ENCODE assay signal across 19 cellular contexts in genomic region chrX:124530803-124531202, GRCh38.
DNase-seq lines count a peak whose midpoint lies in the region; ATAC-seq and TF ChIP-seq lines count a peak whose summit lies in the region.
"Had no signal": no experiment of that assay in that cellular context is flagged by ENCODE, and none has a peak within 500 bp of the region (broad histone marks: within the 10 kb centered on the region; RNA-seq: fewer than 3 reads in every experiment).

No MANE protein-coding gene starts in this region.

- H3K9me3 Mint-ChIP-seq in activated T-cell treated with anti-CD3 and anti-CD28 coated beads, Interleukin-2, amount 50 U/mL, for 24 hours = no peaks in the 10 kb centered on the region
- H3K9me3 Mint-ChIP-seq: GM23338 had no signal

- no peak overlapping the region for H3K27ac Mint-ChIP-seq in activated T-cell treated with anti-CD3 and anti-CD28 coated beads, Interleukin-2, amount 50 U/mL, for 24 hours
- H3K27ac Mint-ChIP-seq: CD4-positive, CD25-positive, alpha-beta regulatory T cell; GM23338; IgD-negative memory B cell had no signal

- intact Hi-C loops in prostate gland (cut with DNase I) (no loop called here), A673 (cut with micrococcal nuclease; ENCODE audit: unreplicated experiment) (loop anchor here (10.0 kb wide), 1 partner anchor 56 kb away; no protein-coding TSS in a partner anchor)

- no peaks in the 10 kb centered on the region for H3K4me1 Mint-ChIP-seq in activated T-cell treated with anti-CD3 and anti-CD28 coated beads, Interleukin-2, amount 50 U/mL, for 24 hours (ENCODE audit: low read depth)
- H3K4me1 Mint-ChIP-seq: CD4-positive, CD25-positive, alpha-beta regulatory T cell; IgD-negative memory B cell had no signal

- no peaks in the 10 kb centered on the region for H3K36me3 Mint-ChIP-seq in activated T-cell treated with anti-CD3 and anti-CD28 coated beads, Interleukin-2, amount 50 U/mL, for 24 hours (ENCODE audit: low read depth)
- H3K36me3 Mint-ChIP-seq: CD4-positive, CD25-positive, alpha-beta regulatory T cell; IgD-negative memory B cell had no signal

- no TSS peak for BruUV-seq in A673 (replicated peaks; lab: Mats Ljungman, UMichigan)

- ATAC-seq in HG03097 (IDR thresholded peaks at IDR 0.05; ENCODE audit: low FRiP score, unreplicated experiment) = no peak
- ATAC-seq: GM23338, HepG2 had no signal

- DNase-seq in D341Med (ENCODE audit: low spot score) = peak; percentile 8
- peak; percentile 43 for DNase-seq in NCI-H446 treated with DMSO at 0.1 percent for 48 hours (lab: John Stamatoyannopoulos, UW)
- DNase-seq in globus pallidus (ENCODE audit: low spot score) = peak; percentile 7
- peak; percentile 14 for DNase-seq in prostate gland (ENCODE audit: low spot score)
- no peak for DNase-seq in activated T-cell treated with anti-CD3 and anti-CD28 coated beads, Interleukin-2, amount 50 U/mL, for 24 hours
- no peak for DNase-seq in A673 (ENCODE audit: low spot score)
- no peak for DNase-seq in NOMO-1 treated with dmso at 0.1 percent for 144 hours (lab: John Stamatoyannopoulos, UW; ENCODE audit: unreplicated experiment)
- DNase-seq: 8988T; BE2C; Caco-2; CD4-positive, CD25-positive, alpha-beta regulatory T cell; DMS153; DMS79; GF-D8; HCEC 1CT had no signal

- no peak overlapping the region for H3K4me3 ChIP-seq in prostate gland
- H3K4me3 ChIP-seq in A673 (ENCODE audit: low read depth, low read length, poor library complexity, severe bottlenecking) = no peak overlapping the region
- H3K4me3 ChIP-seq: GM23338 had no signal

- no peak overlapping the region for H3K4me3 Mint-ChIP-seq in activated T-cell treated with anti-CD3 and anti-CD28 coated beads, Interleukin-2, amount 50 U/mL, for 24 hours
- H3K4me3 Mint-ChIP-seq: CD4-positive, CD25-positive, alpha-beta regulatory T cell; GM23338; IgD-negative memory B cell had no signal

- no peak for TF ChIP-seq POLR2A in prostate gland (IDR thresholded peaks at IDR 0.05)

- H3K27me3 Mint-ChIP-seq in activated T-cell treated with anti-CD3 and anti-CD28 coated beads, Interleukin-2, amount 50 U/mL, for 24 hours = peaks cover 24% of the 10 kb centered on the region
- H3K27me3 Mint-ChIP-seq: CD4-positive, CD25-positive, alpha-beta regulatory T cell; IgD-negative memory B cell had no signal

- no peaks in the 10 kb centered on the region for H3K36me3 ChIP-seq in prostate gland
- no peaks in the 10 kb centered on the region for H3K36me3 ChIP-seq in A673 (ENCODE audit: insufficient read depth, low read length, poor library complexity, severe bottlenecking)
- H3K36me3 ChIP-seq: BE2C had no signal

- H3K9me3 ChIP-seq in prostate gland (no peaks in the 10 kb centered on the region), A673 (ENCODE audit: low read depth, low read length, poor library complexity, severe bottlenecking) (no peaks in the 10 kb centered on the region)
- H3K9me3 ChIP-seq: BE2C, Caco-2 had no signal

- WGBS in prostate gland = 29% methylated on average over 1 of the region's 1 CpG

- H3K27ac ChIP-seq in prostate gland (no peak overlapping the region), A673 (ENCODE audit: low read depth, low read length, poor library complexity, severe bottlenecking) (no peak overlapping the region)

- H3K4me1 ChIP-seq in prostate gland (replicated peaks) (no peaks in the 10 kb centered on the region), A673 (ENCODE audit: insufficient read depth, low read length, poor library complexity, severe bottlenecking) (no peaks in the 10 kb centered on the region)
- H3K4me1 ChIP-seq: BE2C, Caco-2 had no signal

- H3K27me3 ChIP-seq in prostate gland (replicated peaks; ENCODE audit: insufficient read depth) (no peaks in the 10 kb centered on the region), A673 (replicated peaks; ENCODE audit: insufficient read depth, low read depth, low read length, poor library complexity) (no peaks in the 10 kb centered on the region)
- H3K27me3 ChIP-seq: BE2C had no signal

- TF ChIP-seq CTCF in prostate gland (IDR thresholded peaks at IDR 0.05) (no peak), A673 (conservative IDR thresholded peaks at IDR 0.05; ENCODE audit: low read depth, low read length) (no peak)

- POLR2A ChIA-PET in A673 (lab: Charles Lee; ENCODE audit: low non-redundant PET) = no interaction called here

- CTCF ChIA-PET in A673 (lab: Charles Lee) = no interaction called here

Comparison
In these comparisons a context has a peak if more than half of its experiments do, and no peak if none do; other contexts are left out.
1. DNase-seq: peak in D341Med (single experiment), NCI-H446 treated with DMSO at 0.1 percent for 48 hours (single experiment), globus pallidus (single experiment) and prostate gland (single experiment); none in activated T-cell treated with anti-CD3 and anti-CD28 coated beads, Interleukin-2, amount 50 U/mL, for 24 hours (single experiment), A673 (single experiment) and NOMO-1 treated with dmso at 0.1 percent for 144 hours (single experiment).